28 cellular contexts compared by ENCODE assay signal in the genomic region with DNA sequence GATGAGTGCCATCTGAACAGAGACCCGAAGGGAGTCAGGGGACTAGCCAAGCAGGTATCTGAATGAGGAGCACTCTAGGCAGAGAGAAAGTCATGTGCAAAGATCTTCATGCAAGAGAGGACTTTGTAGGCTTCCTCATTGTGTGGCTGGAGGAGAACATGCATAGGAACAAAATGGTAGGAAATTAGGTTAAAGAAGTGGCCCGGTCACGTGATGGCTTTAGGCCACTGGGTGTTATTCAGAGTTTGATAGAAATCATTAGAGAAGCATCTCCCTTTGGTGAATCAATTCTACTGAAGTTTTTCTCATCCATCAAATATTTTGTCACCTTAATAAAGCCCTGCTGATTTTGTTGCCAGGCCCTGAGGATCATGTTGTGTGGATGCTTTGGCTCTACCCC.
"Had no signal": no experiment of that assay in that cellular context is flagged by ENCODE, and none has a peak within 500 bp of the region (broad histone marks: within the 10 kb centered on the region; RNA-seq: fewer than 3 reads in every experiment).

No MANE protein-coding gene starts in this region.

- FAIRE-seq: urothelium cell line had no signal

- H3K79me2 ChIP-seq: parathyroid adenoma had no signal

- DNase-seq: naive thymus-derived CD8-positive, alpha-beta T cell; nephron progenitor cell; occipital lobe; ovary; psoas muscle; right cardiac atrium; spleen; stimulated activated CD4-positive, alpha-beta T cell treated with anti-CD3 and anti-CD28 coated beads, Interleukin-12 subunit alpha, Interleukin-12 subunit beta, amount 100 ng/mL, for 4 hours; stimulated activated CD4-positive, alpha-beta T cell treated with anti-CD3 and anti-CD28 coated beads, Interleukin-1b, Interleukin-23, amount 100 ng/mL, for 48 hours; stimulated activated CD4-positive, alpha-beta T cell treated with anti-CD3 and anti-CD28 coated beads, Interleukin-4, amount 100 ng/mL, for 1 hour; stimulated activated CD4-positive, alpha-beta T cell treated with anti-CD3 and anti-CD28 coated beads, Interleukin-4, amount 100 ng/mL, for 4 hours; stimulated activated CD8-positive, alpha-beta memory T cell treated with anti-CD3 and anti-CD28 coated beads, Interleukin-4, amount 100 ng/mL, for 48 hours; stimulated activated naive CD4-positive, alpha-beta T cell; stimulated activated naive CD8-positive, alpha-beta T cell treated with anti-CD3 and anti-CD28 coated beads, Interleukin-15, amount 100 ng/mL, for 72 hours; stimulated activated naive CD8-positive, alpha-beta T cell treated with anti-CD3 and anti-CD28 coated beads, Interleukin-15, Interleukin-2, amounts not matched to agents 100 U/mL and 50 U/mL, for 24 hours; substantia nigra; testis; tibial artery; transverse colon had no signal

- ATAC-seq: naive thymus-derived CD8-positive, alpha-beta T cell; natural killer cell treated with Interleukin-12 subunit alpha and Interleukin-12 subunit beta and Interleukin-15 and Interleukin-18, amount 100 ng/mL, for 72 hours; psoas muscle; right cardiac atrium; sciatic nerve; stimulated activated memory B cell treated with anti-CD40 and anti-IgM and Interleukin-4, amounts not matched to agents 10 μg/mL and 1 μg/mL and 100 μg/mL, for 72 hours; stimulated activated naive CD8-positive, alpha-beta T cell treated with anti-CD3 and anti-CD28 coated beads, Interleukin-15, amount 100 ng/mL, for 72 hours; stimulated activated naive CD8-positive, alpha-beta T cell treated with anti-CD3 and anti-CD28 coated beads, Interleukin-15, Interleukin-2, amounts not matched to agents 100 U/mL and 50 U/mL, for 24 hours had no signal

- H3K36me3 ChIP-seq: ovary, spleen, suprapubic skin, tibial artery, transverse colon, vagina had no signal

- H3K27me3 ChIP-seq: ovary, spleen, suprapubic skin, testis, tibial artery, transverse colon, vagina had no signal

- H3K4me2 ChIP-seq: smooth muscle cell had no signal

- H3K9me3 ChIP-seq: ovary, psoas muscle, spleen, suprapubic skin, testis, tibial artery, transverse colon, vagina had no signal

- H3K9ac ChIP-seq: parathyroid adenoma had no signal

- H3K4me1 ChIP-seq: parathyroid adenoma, psoas muscle, suprapubic skin, testis, tibial artery, transverse colon, vagina had no signal

- H2AFZ ChIP-seq: parathyroid adenoma had no signal

- H3K27ac ChIP-seq: ovary, parathyroid adenoma, psoas muscle, skin epidermis, spleen, suprapubic skin, testis, tibial artery, transverse colon, vagina had no signal

- H3K4me3 ChIP-seq: ovary, psoas muscle, skin epidermis, smooth muscle cell, spleen, suprapubic skin, testis, tibial artery, transverse colon, vagina had no signal
